Comparison of ENCODE assay signal across 8 cellular contexts in the genomic region with DNA sequence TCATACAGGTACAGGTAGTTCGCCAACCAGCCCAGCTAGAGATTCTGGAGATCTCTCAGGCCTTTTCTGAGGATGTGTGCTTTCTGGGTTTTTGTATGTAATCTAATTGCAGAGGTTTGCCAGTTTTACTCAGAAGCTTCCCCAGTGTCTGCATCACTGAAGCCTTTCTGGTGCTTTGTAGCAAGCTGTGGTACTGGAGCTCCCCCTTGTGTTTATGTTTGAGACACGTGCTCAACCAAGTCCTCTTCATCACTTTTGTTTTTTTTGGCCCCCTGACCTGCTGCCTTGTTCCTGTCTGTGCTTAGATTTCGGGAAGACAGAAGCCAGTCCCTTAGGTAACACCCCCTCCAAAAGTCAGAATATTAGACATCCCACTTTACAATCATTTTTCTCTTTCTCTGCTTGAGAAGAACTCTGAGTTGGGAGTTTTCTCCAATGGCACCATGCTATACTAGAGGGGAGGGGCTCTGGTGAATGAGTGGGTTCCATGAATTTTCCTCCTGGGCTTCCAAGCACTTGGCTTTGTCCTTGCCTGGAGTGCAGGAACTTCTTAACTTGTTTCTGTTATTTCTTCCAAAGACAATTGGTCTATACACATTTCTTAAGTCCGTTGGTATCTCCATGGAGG.
A peak's percentile ranks its signal among the peaks of the same experiment; 100 is the strongest.
DNase-seq lines count a peak whose midpoint lies in the region; ATAC-seq and TF ChIP-seq lines count a peak whose summit lies in the region.

No MANE protein-coding gene starts in this region.

- H3K27me3 ChIP-seq in Peyer's patch: no peaks in the 10 kb centered on the region

- ATAC-seq in GM21825 (IDR thresholded peaks at IDR 0.05; ENCODE audit: unreplicated experiment): peak; percentile 90

- TF ChIP-seq CTCF in Peyer's patch (IDR thresholded peaks at IDR 0.05): peak; percentile 15 to 66 (median 58)

- no peak for TF ChIP-seq POLR2A in Peyer's patch (IDR thresholded peaks at IDR 0.05)

- no peaks in the 10 kb centered on the region for H3K9me3 ChIP-seq in Peyer's patch

- H3K27ac ChIP-seq in Peyer's patch: no peak overlapping the region

- in situ Hi-C loops in KBM-7 (cut with MboI; ENCODE audit: low pct_unique_long_range_greater_than_20kb, low sequenced_read_pairs): no loop called here

- H3K4me1 ChIP-seq in Peyer's patch: no peaks in the 10 kb centered on the region

- H3K36me3 ChIP-seq in Peyer's patch: no peaks in the 10 kb centered on the region

- DNase-seq in activated T-cell treated with anti-CD3 and anti-CD28 coated beads for 24 hours (ENCODE audit: low read depth): peak; percentile 1
- DNase-seq in activated T-cell treated with anti-CD3 and anti-CD28 coated beads for 4 hours: no peak
- DNase-seq in KBM-7: peak; percentile 73
- peak in 2 of 3 donors; percentile 44 to 75 for DNase-seq in Peyer's patch
- peak; percentile 86 for DNase-seq in dermis blood vessel endothelial cell
- DNase-seq in medulla oblongata (ENCODE audit: extremely low spot score): peak; percentile 63
- DNase-seq in NCI-H1048 (lab: John Stamatoyannopoulos, UW): no peak

- H3K4me3 ChIP-seq in Peyer's patch: no peak overlapping the region

Comparison
In these comparisons a context has a peak if more than half of its experiments do, and no peak if none do; other contexts are left out.
1. DNase-seq: peak in activated T-cell treated with anti-CD3 and anti-CD28 coated beads for 24 hours (single experiment), KBM-7 (single experiment), Peyer's patch (2 of 3), dermis blood vessel endothelial cell (single experiment) and medulla oblongata (single experiment); none in activated T-cell treated with anti-CD3 and anti-CD28 coated beads for 4 hours (single experiment) and NCI-H1048 (single experiment).